ENCODE assay signal across 1 cellular context in the genomic region with DNA sequence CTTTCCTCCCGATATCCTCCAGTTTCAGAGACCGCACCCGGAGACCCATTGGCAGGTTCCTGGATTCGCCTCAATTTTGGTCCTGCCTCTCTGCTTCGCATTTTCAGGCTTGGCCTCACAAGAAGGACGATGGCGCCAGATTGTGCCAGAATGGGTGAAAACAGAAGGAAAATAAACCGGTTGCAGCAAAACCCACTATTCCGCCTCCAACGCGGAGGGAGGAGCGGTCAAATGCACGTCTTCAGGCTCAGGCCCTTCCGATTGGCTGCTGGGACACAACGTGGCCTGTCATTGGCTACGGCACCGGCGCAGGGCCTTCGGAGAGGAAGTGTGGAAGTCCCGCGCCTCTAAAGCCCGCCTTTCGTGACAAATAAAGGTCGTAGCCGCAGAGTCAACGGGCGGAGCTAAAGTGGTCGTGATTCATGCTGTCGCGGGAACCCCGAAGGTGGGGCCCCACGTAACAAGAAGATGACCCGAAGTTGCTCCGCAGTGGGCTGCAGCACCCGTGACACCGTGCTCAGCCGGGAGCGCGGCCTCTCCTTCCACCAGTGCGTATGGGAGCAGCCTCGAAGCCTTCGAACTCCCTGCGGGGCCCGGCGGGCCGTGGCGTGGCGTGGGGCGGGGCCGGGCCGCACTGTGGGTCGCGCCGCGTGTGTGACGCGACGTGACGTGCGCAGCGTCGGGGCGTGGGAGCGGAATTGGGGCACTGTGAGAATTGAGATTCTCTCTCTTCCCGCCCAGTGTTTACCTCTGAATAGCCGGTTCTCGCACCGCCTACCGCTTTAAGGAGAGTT.
TF ChIP-seq lines count a peak whose summit lies in the region.

A gene with protein sequence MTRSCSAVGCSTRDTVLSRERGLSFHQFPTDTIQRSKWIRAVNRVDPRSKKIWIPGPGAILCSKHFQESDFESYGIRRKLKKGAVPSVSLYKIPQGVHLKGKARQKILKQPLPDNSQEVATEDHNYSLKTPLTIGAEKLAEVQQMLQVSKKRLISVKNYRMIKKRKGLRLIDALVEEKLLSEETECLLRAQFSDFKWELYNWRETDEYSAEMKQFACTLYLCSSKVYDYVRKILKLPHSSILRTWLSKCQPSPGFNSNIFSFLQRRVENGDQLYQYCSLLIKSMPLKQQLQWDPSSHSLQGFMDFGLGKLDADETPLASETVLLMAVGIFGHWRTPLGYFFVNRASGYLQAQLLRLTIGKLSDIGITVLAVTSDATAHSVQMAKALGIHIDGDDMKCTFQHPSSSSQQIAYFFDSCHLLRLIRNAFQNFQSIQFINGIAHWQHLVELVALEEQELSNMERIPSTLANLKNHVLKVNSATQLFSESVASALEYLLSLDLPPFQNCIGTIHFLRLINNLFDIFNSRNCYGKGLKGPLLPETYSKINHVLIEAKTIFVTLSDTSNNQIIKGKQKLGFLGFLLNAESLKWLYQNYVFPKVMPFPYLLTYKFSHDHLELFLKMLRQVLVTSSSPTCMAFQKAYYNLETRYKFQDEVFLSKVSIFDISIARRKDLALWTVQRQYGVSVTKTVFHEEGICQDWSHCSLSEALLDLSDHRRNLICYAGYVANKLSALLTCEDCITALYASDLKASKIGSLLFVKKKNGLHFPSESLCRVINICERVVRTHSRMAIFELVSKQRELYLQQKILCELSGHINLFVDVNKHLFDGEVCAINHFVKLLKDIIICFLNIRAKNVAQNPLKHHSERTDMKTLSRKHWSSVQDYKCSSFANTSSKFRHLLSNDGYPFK (plus strand): TSS at position 401 of the 794 bp plus-strand sequence. CDS start 68 bp downstream, at position 469.

TF ChIP-seq in HepG2, 621 proteins besides CTCF, POLR2A, EP300 and RAD21 (continued from another document and continues in another):
- TF ChIP-seq ZNF609 (CRISPR knock-in tag; IDR thresholded peaks at IDR 0.05; ENCODE audit: borderline replicate concordance) = no peak
- TF ChIP-seq ZNF784 (CRISPR knock-in tag; IDR thresholded peaks at IDR 0.05; ENCODE audit: borderline replicate concordance) = peak; percentile 89; the same call in 1 of the 2 replicates
- TF ChIP-seq PPARG (CRISPR knock-in tag; conservative IDR thresholded peaks at IDR 0.05) = no peak; the same call in 1 of the 2 replicates
- TF ChIP-seq SAP130 (CRISPR knock-in tag; IDR thresholded peaks at IDR 0.05; ENCODE audit: low read depth) = peak; percentile 91
- peak; percentile 69; the same call in 1 of the 2 replicates for TF ChIP-seq ZNF749 (CRISPR knock-in tag; IDR thresholded peaks at IDR 0.05; ENCODE audit: borderline replicate concordance)
- peak; percentile 31; the same call in 1 of the 2 replicates for TF ChIP-seq ZNF83 (CRISPR knock-in tag; IDR thresholded peaks at IDR 0.05; ENCODE audit: borderline replicate concordance)
- TF ChIP-seq ATM (IDR thresholded peaks at IDR 0.05; ENCODE audit: borderline replicate concordance) = no peak
- no peak; the same call in 1 of the 2 replicates for TF ChIP-seq CEBPB (IDR thresholded peaks at IDR 0.05; ENCODE audit: borderline replicate concordance, low read depth, low read length)
- TF ChIP-seq JUND (CRISPR knock-in tag; IDR thresholded peaks at IDR 0.05) = 0 out of 2 replicates have a peak, but pooled peaks have one; percentile 10
- TF ChIP-seq SRSF1 (optimal IDR thresholded peaks at IDR 0.05; ENCODE audit: low read depth, low read length) = no peak
- no peak for TF ChIP-seq ZNF484 (CRISPR knock-in tag; IDR thresholded peaks at IDR 0.05; ENCODE audit: borderline replicate concordance, low read depth)
- peak; percentile 65; the same call in 1 of the 2 replicates for TF ChIP-seq ZSCAN25 (CRISPR knock-in tag; IDR thresholded peaks at IDR 0.05)
- TF ChIP-seq ZNF652 (CRISPR knock-in tag; IDR thresholded peaks at IDR 0.05; ENCODE audit: borderline replicate concordance, low read depth) = no peak
- TF ChIP-seq, protein P1, sequence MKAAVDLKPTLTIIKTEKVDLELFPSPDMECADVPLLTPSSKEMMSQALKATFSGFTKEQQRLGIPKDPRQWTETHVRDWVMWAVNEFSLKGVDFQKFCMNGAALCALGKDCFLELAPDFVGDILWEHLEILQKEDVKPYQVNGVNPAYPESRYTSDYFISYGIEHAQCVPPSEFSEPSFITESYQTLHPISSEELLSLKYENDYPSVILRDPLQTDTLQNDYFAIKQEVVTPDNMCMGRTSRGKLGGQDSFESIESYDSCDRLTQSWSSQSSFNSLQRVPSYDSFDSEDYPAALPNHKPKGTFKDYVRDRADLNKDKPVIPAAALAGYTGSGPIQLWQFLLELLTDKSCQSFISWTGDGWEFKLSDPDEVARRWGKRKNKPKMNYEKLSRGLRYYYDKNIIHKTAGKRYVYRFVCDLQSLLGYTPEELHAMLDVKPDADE (CRISPR knock-in tag; IDR thresholded peaks at IDR 0.05) = 0 out of 2 replicates have a peak, but pooled peaks have one; percentile 40
- 0 out of 2 replicates have a peak, but pooled peaks have one; percentile 44 for TF ChIP-seq KDM2A (CRISPR knock-in tag; IDR thresholded peaks at IDR 0.05; ENCODE audit: borderline replicate concordance, low read depth)
- TF ChIP-seq ZNF816 (CRISPR knock-in tag; IDR thresholded peaks at IDR 0.05; ENCODE audit: borderline replicate concordance) = 0 out of 2 replicates have a peak, but pooled peaks have one; percentile 51
- TF ChIP-seq POGZ (CRISPR knock-in tag; IDR thresholded peaks at IDR 0.05) = peak; percentile 88
- 0 out of 2 replicates have a peak, but pooled peaks have one; percentile 47 for TF ChIP-seq ZNF672 (CRISPR knock-in tag; IDR thresholded peaks at IDR 0.05)
- peak; percentile 64 for TF ChIP-seq TOPORS (CRISPR knock-in tag; IDR thresholded peaks at IDR 0.05)
- TF ChIP-seq KLF15 (CRISPR knock-in tag; IDR thresholded peaks at IDR 0.05; ENCODE audit: borderline replicate concordance) = no peak
- TF ChIP-seq ZNF552 (CRISPR knock-in tag; IDR thresholded peaks at IDR 0.05; ENCODE audit: borderline replicate concordance) = peak; percentile 60
- TF ChIP-seq HNRNPLL (IDR thresholded peaks at IDR 0.05; ENCODE audit: low read depth, low read length, poor library complexity, severe bottlenecking) = peak; percentile 99
- TF ChIP-seq KLF16 (CRISPR knock-in tag; IDR thresholded peaks at IDR 0.05) = peak in 1 of 2 experiments; percentile 43; a peak in 1 of 4 replicates
- no peak for TF ChIP-seq RFX1 (IDR thresholded peaks at IDR 0.05)
- no peak for TF ChIP-seq ATAD3A (CRISPR knock-in tag; IDR thresholded peaks at IDR 0.05)
- TF ChIP-seq ZNF800 (CRISPR knock-in tag; IDR thresholded peaks at IDR 0.05) = no peak
- TF ChIP-seq ZNF75D (CRISPR knock-in tag; IDR thresholded peaks at IDR 0.05; ENCODE audit: borderline replicate concordance) = no peak
- TF ChIP-seq ASH2L (IDR thresholded peaks at IDR 0.05; ENCODE audit: insufficient read length, low read depth, low read length) = peak; percentile 97
- no peak for TF ChIP-seq SYNCRIP (IDR thresholded peaks at IDR 0.05; ENCODE audit: insufficient read depth, low read depth, low read length)
- TF ChIP-seq LCORL (IDR thresholded peaks at IDR 0.05) = no peak
- TF ChIP-seq LCORL (CRISPR knock-in tag; IDR thresholded peaks at IDR 0.05) = no peak
- TF ChIP-seq, protein P2, sequence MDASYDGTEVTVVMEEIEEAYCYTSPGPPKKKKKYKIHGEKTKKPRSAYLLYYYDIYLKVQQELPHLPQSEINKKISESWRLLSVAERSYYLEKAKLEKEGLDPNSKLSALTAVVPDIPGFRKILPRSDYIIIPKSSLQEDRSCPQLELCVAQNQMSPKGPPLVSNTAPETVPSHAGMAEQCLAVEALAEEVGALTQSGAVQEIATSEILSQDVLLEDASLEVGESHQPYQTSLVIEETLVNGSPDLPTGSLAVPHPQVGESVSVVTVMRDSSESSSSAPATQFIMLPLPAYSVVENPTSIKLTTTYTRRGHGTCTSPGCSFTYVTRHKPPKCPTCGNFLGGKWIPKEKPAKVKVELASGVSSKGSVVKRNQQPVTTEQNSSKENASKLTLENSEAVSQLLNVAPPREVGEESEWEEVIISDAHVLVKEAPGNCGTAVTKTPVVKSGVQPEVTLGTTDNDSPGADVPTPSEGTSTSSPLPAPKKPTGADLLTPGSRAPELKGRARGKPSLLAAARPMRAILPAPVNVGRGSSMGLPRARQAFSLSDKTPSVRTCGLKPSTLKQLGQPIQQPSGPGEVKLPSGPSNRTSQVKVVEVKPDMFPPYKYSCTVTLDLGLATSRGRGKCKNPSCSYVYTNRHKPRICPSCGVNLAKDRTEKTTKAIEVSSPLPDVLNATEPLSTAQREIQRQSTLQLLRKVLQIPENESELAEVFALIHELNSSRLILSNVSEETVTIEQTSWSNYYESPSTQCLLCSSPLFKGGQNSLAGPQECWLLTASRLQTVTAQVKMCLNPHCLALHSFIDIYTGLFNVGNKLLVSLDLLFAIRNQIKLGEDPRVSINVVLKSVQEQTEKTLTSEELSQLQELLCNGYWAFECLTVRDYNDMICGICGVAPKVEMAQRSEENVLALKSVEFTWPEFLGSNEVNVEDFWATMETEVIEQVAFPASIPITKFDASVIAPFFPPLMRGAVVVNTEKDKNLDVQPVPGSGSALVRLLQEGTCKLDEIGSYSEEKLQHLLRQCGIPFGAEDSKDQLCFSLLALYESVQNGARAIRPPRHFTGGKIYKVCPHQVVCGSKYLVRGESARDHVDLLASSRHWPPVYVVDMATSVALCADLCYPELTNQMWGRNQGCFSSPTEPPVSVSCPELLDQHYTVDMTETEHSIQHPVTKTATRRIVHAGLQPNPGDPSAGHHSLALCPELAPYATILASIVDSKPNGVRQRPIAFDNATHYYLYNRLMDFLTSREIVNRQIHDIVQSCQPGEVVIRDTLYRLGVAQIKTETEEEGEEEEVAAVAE (CRISPR knock-in tag; IDR thresholded peaks at IDR 0.05; ENCODE audit: borderline replicate concordance) = no peak
- no peak for TF ChIP-seq JUNB (CRISPR knock-in tag; IDR thresholded peaks at IDR 0.05; ENCODE audit: borderline replicate concordance)
- TF ChIP-seq, protein P3, sequence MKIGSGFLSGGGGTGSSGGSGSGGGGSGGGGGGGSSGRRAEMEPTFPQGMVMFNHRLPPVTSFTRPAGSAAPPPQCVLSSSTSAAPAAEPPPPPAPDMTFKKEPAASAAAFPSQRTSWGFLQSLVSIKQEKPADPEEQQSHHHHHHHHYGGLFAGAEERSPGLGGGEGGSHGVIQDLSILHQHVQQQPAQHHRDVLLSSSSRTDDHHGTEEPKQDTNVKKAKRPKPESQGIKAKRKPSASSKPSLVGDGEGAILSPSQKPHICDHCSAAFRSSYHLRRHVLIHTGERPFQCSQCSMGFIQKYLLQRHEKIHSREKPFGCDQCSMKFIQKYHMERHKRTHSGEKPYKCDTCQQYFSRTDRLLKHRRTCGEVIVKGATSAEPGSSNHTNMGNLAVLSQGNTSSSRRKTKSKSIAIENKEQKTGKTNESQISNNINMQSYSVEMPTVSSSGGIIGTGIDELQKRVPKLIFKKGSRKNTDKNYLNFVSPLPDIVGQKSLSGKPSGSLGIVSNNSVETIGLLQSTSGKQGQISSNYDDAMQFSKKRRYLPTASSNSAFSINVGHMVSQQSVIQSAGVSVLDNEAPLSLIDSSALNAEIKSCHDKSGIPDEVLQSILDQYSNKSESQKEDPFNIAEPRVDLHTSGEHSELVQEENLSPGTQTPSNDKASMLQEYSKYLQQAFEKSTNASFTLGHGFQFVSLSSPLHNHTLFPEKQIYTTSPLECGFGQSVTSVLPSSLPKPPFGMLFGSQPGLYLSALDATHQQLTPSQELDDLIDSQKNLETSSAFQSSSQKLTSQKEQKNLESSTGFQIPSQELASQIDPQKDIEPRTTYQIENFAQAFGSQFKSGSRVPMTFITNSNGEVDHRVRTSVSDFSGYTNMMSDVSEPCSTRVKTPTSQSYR (CRISPR knock-in tag; IDR thresholded peaks at IDR 0.05; ENCODE audit: borderline replicate concordance) = peak; percentile 7; the same call in 1 of the 2 replicates
- no peak for TF ChIP-seq ZNF382 (CRISPR knock-in tag; IDR thresholded peaks at IDR 0.05; ENCODE audit: borderline replicate concordance)
